8 cellular contexts compared by ENCODE assay signal in genomic region chr2:42810971-42811865, GRCh38. TPM values are rescaled to one million over a fixed set of nuclear protein-coding genes. Genes with fewer than 3 reads are reported as not detected.
DNase-seq lines count a peak whose midpoint lies in the region; ATAC-seq, FAIRE-seq and TF ChIP-seq lines count a peak whose summit lies in the region.

No MANE protein-coding gene starts in this region.

- no peaks in the 10 kb centered on the region for H3F3A ChIP-seq in PC-3 (ENCODE audit: low read length, unreplicated experiment)

- POLR2A ChIA-PET in PC-3 (lab: Charles Lee; ENCODE audit: unreplicated experiment): no interaction called here

- FAIRE-seq in pancreas (lab: Jason Lieb, UNC): no peak

- H3K4me1 ChIP-seq in PC-3 (ENCODE audit: insufficient read depth, low read length) (peaks cover 16% of the 10 kb centered on the region), pancreas (peaks cover 10 to 19% (median 11%) of the 10 kb centered on the region in 3 donors), vagina (peaks cover 10% of the 10 kb centered on the region)

- H3K4me3 Mint-ChIP-seq in activated naive CD8-positive, alpha-beta T cell treated with anti-CD3 and anti-CD28 coated beads, Interleukin-2, amount 50 U/mL, for 24 hours: peak overlapping the region; percentile 88

- no peak for TF ChIP-seq CTCF in PC-3 (conservative IDR thresholded peaks at IDR 0.05; ENCODE audit: low read depth, low read length)
- no peak for TF ChIP-seq CTCF in pancreas (IDR thresholded peaks at IDR 0.05)
- no peak for TF ChIP-seq CTCF in vagina (IDR thresholded peaks at IDR 0.05)

- H3K36me3 Mint-ChIP-seq in activated naive CD8-positive, alpha-beta T cell treated with anti-CD3 and anti-CD28 coated beads, Interleukin-2, amount 50 U/mL, for 24 hours (ENCODE audit: low read depth): no peaks in the 10 kb centered on the region

- peaks cover 21% of the 10 kb centered on the region for H3K4me1 Mint-ChIP-seq in activated naive CD8-positive, alpha-beta T cell treated with anti-CD3 and anti-CD28 coated beads, Interleukin-2, amount 50 U/mL, for 24 hours

- CTCF ChIA-PET in PC-3 (lab: Charles Lee): interaction anchor here (0.6 kb wide), 1 partner anchor 169 kb away, joined by 5 read pairs; no protein-coding TSS in a partner anchor

- peaks cover 2% of the 10 kb centered on the region for H3K27me3 Mint-ChIP-seq in activated naive CD8-positive, alpha-beta T cell treated with anti-CD3 and anti-CD28 coated beads, Interleukin-2, amount 50 U/mL, for 24 hours

- H3K27ac Mint-ChIP-seq in activated naive CD8-positive, alpha-beta T cell treated with anti-CD3 and anti-CD28 coated beads, Interleukin-2, amount 50 U/mL, for 24 hours: peak overlapping the region; percentile 98

- H3K27ac ChIP-seq in PC-3 (ENCODE audit: low read length): peak overlapping the region; percentile 89; the same call in 1 of the 2 replicates
- H3K27ac ChIP-seq in pancreas: peak overlapping the region; percentile 99 to 100 (median 100)
- peak overlapping the region; percentile 98 for H3K27ac ChIP-seq in vagina

- peak overlapping the region; percentile 80 for H2AFZ ChIP-seq in PC-3 (ENCODE audit: low read length)

- intact Hi-C loops in PC-3 (cut with micrococcal nuclease) (no loop called here), cardiac septum (cut with DNase I) (loop anchor here (2.0 kb wide), 1 partner anchor 18 kb away; the partner anchor contains the start of gene HAAO), pancreas (cut with DNase I) (no loop called here), vagina (cut with DNase I) (no loop called here)

- no peaks in the 10 kb centered on the region for H4K20me1 ChIP-seq in PC-3 (ENCODE audit: low read length)

- in situ Hi-C loops in ACHN (cut with HindIII; ENCODE audit: low pct_ligation_motif_present, low pct_unique_long_range_greater_than_20kb, low sequenced_read_pairs): no loop called here

- no TSS peak for BruUV-seq in PC-3 (replicated peaks; lab: Mats Ljungman, UMichigan)

- ATAC-seq in GM18502 (IDR thresholded peaks at IDR 0.05; ENCODE audit: poor library complexity, unreplicated experiment) (peak; percentile 9), HG03039 (IDR thresholded peaks at IDR 0.05; ENCODE audit: unreplicated experiment) (peak; percentile 2), PC-3 (no peak), pancreas (peak in 3 of 4 donors; percentile 1 to 13 (median 10))
- ATAC-seq in activated naive CD8-positive, alpha-beta T cell treated with anti-CD3 and anti-CD28 coated beads, Interleukin-2, amount 50 U/mL, for 24 hours: peak; percentile 8

- no peaks in the 10 kb centered on the region for H3K9me2 ChIP-seq in PC-3 (replicated peaks; ENCODE audit: low read length)

- DNase-seq in ACHN (peak; percentile 18), PC-3 (no peak), cardiac septum (ENCODE audit: low spot score) (peak; percentile 77), pancreas (peak in 5 of 6 donors; percentile 37 to 84 (median 53)), vagina (ENCODE audit: extremely low spot score in 2 of 2) (peak in 1 of 2 donors; percentile 94)
- DNase-seq in activated naive CD8-positive, alpha-beta T cell treated with anti-CD3 and anti-CD28 coated beads, Interleukin-2, amount 50 U/mL, for 24 hours: peak; percentile 57

- H3K9ac ChIP-seq in PC-3 (ENCODE audit: low read length): peak overlapping the region; percentile 93

- H3K9me3 ChIP-seq in PC-3 (ENCODE audit: low read length): no peaks in the 10 kb centered on the region
- H3K9me3 ChIP-seq in pancreas: no peaks in the 10 kb centered on the region
- H3K9me3 ChIP-seq in vagina: no peaks in the 10 kb centered on the region

- no peaks in the 10 kb centered on the region for H3K9me3 Mint-ChIP-seq in activated naive CD8-positive, alpha-beta T cell treated with anti-CD3 and anti-CD28 coated beads, Interleukin-2, amount 50 U/mL, for 24 hours

- peak in 1 of 2 donors; percentile 43 for TF ChIP-seq POLR2A in vagina (IDR thresholded peaks at IDR 0.05)

- no peaks in the 10 kb centered on the region for H3K79me2 ChIP-seq in PC-3 (ENCODE audit: low read length)

- H3K4me3 ChIP-seq in PC-3 (ENCODE audit: low read length) (peak overlapping the region; percentile 81), pancreas (peak overlapping the region; percentile 38 to 56 (median 51)), vagina (peak overlapping the region; percentile 58 to 78)

- peak overlapping the region; percentile 94 for H3K4me2 ChIP-seq in PC-3 (ENCODE audit: low read length)

- 39 to 44% methylated on average over 46 to 51 of the region's 51 CpGs for WGBS in pancreas, 2 donors

- no peaks in the 10 kb centered on the region for H3K27me3 ChIP-seq in PC-3 (ENCODE audit: low read length)
- no peaks in the 10 kb centered on the region for H3K27me3 ChIP-seq in pancreas
- no peaks in the 10 kb centered on the region for H3K27me3 ChIP-seq in vagina

- no peaks in the 10 kb centered on the region for H3K36me3 ChIP-seq in PC-3 (ENCODE audit: low read depth, low read length)
- no peaks in the 10 kb centered on the region for H3K36me3 ChIP-seq in pancreas
- no peaks in the 10 kb centered on the region for H3K36me3 ChIP-seq in vagina

RNA-seq across cellular contexts. Expression of gene HAAO, which starts 18.8 kb away (rescaled TPM):
- total RNA-seq in PC-3 (2014; rRNA removed) (not detected in 2 replicates), cardiac septum (2.5 TPM), pancreas (10 to 100 TPM; 10.9 to 35.4 (median 20.4) TPM), vagina (5.9 TPM)
- polyA plus RNA-seq in pancreas: 10 to 100 TPM; 18.3 to 31.6 TPM

RNA-seq across cellular contexts. Expression of gene OXER1, which starts 47.3 kb away (rescaled TPM):
- not detected in 2 replicates for total RNA-seq in PC-3 (2014; rRNA removed)
- total RNA-seq in cardiac septum: 0.94 TPM
- total RNA-seq in pancreas: 1 to 10 TPM; 2.0 to 4.5 (median 3.7) TPM
- polyA plus RNA-seq in pancreas: 10 to 100 TPM; 10.1 to 12.5 TPM
- total RNA-seq in vagina: 1.2 TPM
